Comparison of ENCODE assay signal across 24 cellular contexts in genomic region chr19:32317045-32317444, GRCh38.
"Had no signal": no experiment of that assay in that cellular context is flagged by ENCODE, and none has a peak within 500 bp of the region (broad histone marks: within the 10 kb centered on the region; RNA-seq: fewer than 3 reads in every experiment).

No MANE protein-coding gene starts in this region.

- H3K27ac ChIP-seq: VCaP had no signal

- ATAC-seq: activated CD4-positive, alpha-beta T cell treated with anti-CD3 and anti-CD28 coated beads for 36 hours; activated CD8-positive, alpha-beta T cell treated with anti-CD3 and anti-CD28 coated beads for 36 hours; activated T-cell treated with anti-CD3 and anti-CD28 coated beads, Interleukin-2, amount 50 U/mL, for 72 hours; PC-3; T-cell had no signal

- H3K4me3 ChIP-seq: MG63 had no signal

- H3K4me3 Mint-ChIP-seq: activated CD4-positive, alpha-beta T cell treated with anti-CD3 and anti-CD28 coated beads for 36 hours; activated CD8-positive, alpha-beta T cell treated with anti-CD3 and anti-CD28 coated beads for 36 hours; activated naive CD4-positive, alpha-beta T cell treated with anti-CD3 and anti-CD28 coated beads, Interleukin-2, amount 50 U/mL, for 24 hours; activated T-cell treated with anti-CD3 and anti-CD28 coated beads, Interleukin-2, amount 50 U/mL, for 72 hours; T-cell had no signal

- H3K36me3 ChIP-seq: MG63 had no signal

- H3K36me3 Mint-ChIP-seq: activated naive CD4-positive, alpha-beta T cell treated with anti-CD3 and anti-CD28 coated beads, Interleukin-2, amount 50 U/mL, for 24 hours; T-cell had no signal

- H3K4me1 Mint-ChIP-seq: activated CD4-positive, alpha-beta T cell treated with anti-CD3 and anti-CD28 coated beads for 36 hours; activated naive CD4-positive, alpha-beta T cell treated with anti-CD3 and anti-CD28 coated beads, Interleukin-2, amount 50 U/mL, for 24 hours; T-cell had no signal

- FAIRE-seq: bronchial epithelial cell, TTC549 had no signal

- H3K9me3 Mint-ChIP-seq: activated CD8-positive, alpha-beta T cell treated with anti-CD3 and anti-CD28 coated beads for 36 hours; activated naive CD4-positive, alpha-beta T cell treated with anti-CD3 and anti-CD28 coated beads, Interleukin-2, amount 50 U/mL, for 24 hours; activated T-cell treated with anti-CD3 and anti-CD28 coated beads, Interleukin-2, amount 50 U/mL, for 72 hours; activated T-helper 2 cell treated with anti-CD3 and anti-CD28 coated beads, Interferon-gamma antibody, Interleukin-2, Interleukin-4, amounts not matched to agents 10 μg/mL and 5 μg/mL and 100 μg/mL, durations not matched to agents 14 hours and 24 hours and 36 hours; T-cell had no signal

- DNase-seq: activated CD4-positive, alpha-beta T cell treated with anti-CD3 and anti-CD28 coated beads for 36 hours; activated CD4-positive, alpha-beta T cell treated with anti-CD3 and anti-CD28 coated beads, Interleukin-2, amount 50 U/mL, for 1 hour; activated CD8-positive, alpha-beta memory T cell treated with anti-CD3 and anti-CD28 coated beads, Interleukin-2, amount 50 U/mL, for 4 hours; activated CD8-positive, alpha-beta T cell treated with anti-CD3 and anti-CD28 coated beads for 36 hours; activated T-cell treated with anti-CD3 and anti-CD28 coated beads, Interleukin-2, amount 50 U/mL, for 72 hours; aorta; central memory CD4-positive, alpha-beta T cell; MG63; MV-4-11; NCI-H1105; NCI-H1436; NCI-H1694 treated with DMSO at 0.1 percent for 48 hours; NCI-H2081; NCI-H510A treated with DMSO at 0.1 percent for 48 hours; PC-3; SIG-M5; T-cell; T-helper 2 cell; T1000 had no signal

- H3K9me3 ChIP-seq: MG63 had no signal

- H3K27ac Mint-ChIP-seq: activated CD4-positive, alpha-beta T cell treated with anti-CD3 and anti-CD28 coated beads for 36 hours; activated CD8-positive, alpha-beta T cell treated with anti-CD3 and anti-CD28 coated beads for 36 hours; activated naive CD4-positive, alpha-beta T cell treated with anti-CD3 and anti-CD28 coated beads, Interleukin-2, amount 50 U/mL, for 24 hours; activated T-cell treated with anti-CD3 and anti-CD28 coated beads, Interleukin-2, amount 50 U/mL, for 72 hours; activated T-helper 2 cell treated with anti-CD3 and anti-CD28 coated beads, Interferon-gamma antibody, Interleukin-2, Interleukin-4, amounts not matched to agents 10 μg/mL and 5 μg/mL and 100 μg/mL, durations not matched to agents 14 hours and 24 hours and 36 hours; T-cell had no signal
